ENCODE assay signal across 22 cellular contexts in genomic region chr18:47936975-47937374, GRCh38. TPM values are rescaled to one million over a fixed set of nuclear protein-coding genes. Genes with fewer than 3 reads are reported as not detected.
A peak's percentile ranks its signal among the peaks of the same experiment; 100 is the strongest.
DNase-seq lines count a peak whose midpoint lies in the region; ATAC-seq lines count a peak whose summit lies in the region.
"Had no signal": no experiment of that assay in that cellular context is flagged by ENCODE, and none has a peak within 500 bp of the region (broad histone marks: within the 10 kb centered on the region; RNA-seq: fewer than 3 reads in every experiment).

No MANE protein-coding gene starts in this region.

- ATAC-seq in HG02970 (IDR thresholded peaks at IDR 0.05; ENCODE audit: low FRiP score, unreplicated experiment) = no peak
- ATAC-seq: left lung, pancreas, right cardiac atrium had no signal

- no peaks in the 10 kb centered on the region for H3K36me3 Mint-ChIP-seq in immature natural killer cell
- H3K36me3 Mint-ChIP-seq: brain had no signal

- H3K27me3 Mint-ChIP-seq in immature natural killer cell (ENCODE audit: low read depth in 3 of 3) = peaks cover 0 to 5% (median 3%) of the 10 kb centered on the region in 3 donors

- H3K4me3 Mint-ChIP-seq in immature natural killer cell = peak overlapping the region in 1 of 5 donors; percentile 49
- H3K4me3 Mint-ChIP-seq: brain, nephron had no signal

- in situ Hi-C loops in KBM-7 (cut with MboI; ENCODE audit: low pct_unique_long_range_greater_than_20kb, low sequenced_read_pairs) = no loop called here

- no peaks in the 10 kb centered on the region for H3K9me3 Mint-ChIP-seq in immature natural killer cell
- H3K9me3 Mint-ChIP-seq: activated T-helper 2 cell treated with anti-CD3 and anti-CD28 coated beads, Interferon-gamma antibody, Interleukin-2, Interleukin-4, amounts not matched to agents 10 μg/mL and 5 μg/mL and 100 μg/mL, durations not matched to agents 14 hours and 24 hours and 36 hours; nephron had no signal

- H3K4me1 Mint-ChIP-seq in immature natural killer cell = peaks cover under 1 to 4% of the 10 kb centered on the region in 2 donors

- DNase-seq in GF-D8 (lab: John Stamatoyannopoulos, UW) = peak; percentile 82
- DNase-seq in KBM-7 = peak; percentile 84
- DNase-seq in NOMO-1 treated with DMSO at 0.1 percent for 48 hours (lab: John Stamatoyannopoulos, UW; ENCODE audit: unreplicated experiment) = peak; percentile 47
- DNase-seq in glomerular visceral epithelial cell (ENCODE audit: extremely low spot score) = peak; percentile 18
- DNase-seq in globus pallidus (ENCODE audit: low spot score) = no peak
- DNase-seq in stimulated activated CD4-positive, alpha-beta T cell treated with anti-CD3 and anti-CD28 coated beads, Interleukin-15, amount 100 ng/mL, for 24 hours = no peak
- DNase-seq in immature natural killer cell = no peak
- DNase-seq: effector CD4-positive, alpha-beta T cell; left lung; midbrain; NCI-H1048; NCI-H1930; NCI-H2227 treated with DMSO at 0.1 percent for 48 hours; NCI-H82; pancreas; right cardiac atrium; RPMI8226; stimulated activated CD4-positive, alpha-beta T cell treated with anti-CD3 and anti-CD28 coated beads, Interleukin-12 subunit alpha, Interleukin-12 subunit beta, amount 100 ng/mL, for 4 hours had no signal

- H3K27ac Mint-ChIP-seq in immature natural killer cell = no peak overlapping the region
- H3K27ac Mint-ChIP-seq: activated T-helper 2 cell treated with anti-CD3 and anti-CD28 coated beads, Interferon-gamma antibody, Interleukin-2, Interleukin-4, amounts not matched to agents 10 μg/mL and 5 μg/mL and 100 μg/mL, durations not matched to agents 14 hours and 24 hours and 36 hours; nephron had no signal

RNA-seq across cellular contexts. Expression of gene SMAD2, which starts 6.5 kb away (rescaled TPM):
- 100 to 1,000 TPM in 2 of 3 donors, 10 to 100 TPM in 1; 81.4 to 123 (median 112) TPM for polyA plus RNA-seq in immature natural killer cell

Comparison
In these comparisons a context has a peak if more than half of its experiments do, and no peak if none do; other contexts are left out.
1. DNase-seq: peak in GF-D8 (single experiment), KBM-7 (single experiment), NOMO-1 treated with DMSO at 0.1 percent for 48 hours (single experiment) and glomerular visceral epithelial cell (single experiment); none in globus pallidus (single experiment), stimulated activated CD4-positive, alpha-beta T cell treated with anti-CD3 and anti-CD28 coated beads, Interleukin-15, amount 100 ng/mL, for 24 hours (single experiment) and immature natural killer cell (0 of 3).